16 cellular contexts compared by ENCODE assay signal in the genomic region with DNA sequence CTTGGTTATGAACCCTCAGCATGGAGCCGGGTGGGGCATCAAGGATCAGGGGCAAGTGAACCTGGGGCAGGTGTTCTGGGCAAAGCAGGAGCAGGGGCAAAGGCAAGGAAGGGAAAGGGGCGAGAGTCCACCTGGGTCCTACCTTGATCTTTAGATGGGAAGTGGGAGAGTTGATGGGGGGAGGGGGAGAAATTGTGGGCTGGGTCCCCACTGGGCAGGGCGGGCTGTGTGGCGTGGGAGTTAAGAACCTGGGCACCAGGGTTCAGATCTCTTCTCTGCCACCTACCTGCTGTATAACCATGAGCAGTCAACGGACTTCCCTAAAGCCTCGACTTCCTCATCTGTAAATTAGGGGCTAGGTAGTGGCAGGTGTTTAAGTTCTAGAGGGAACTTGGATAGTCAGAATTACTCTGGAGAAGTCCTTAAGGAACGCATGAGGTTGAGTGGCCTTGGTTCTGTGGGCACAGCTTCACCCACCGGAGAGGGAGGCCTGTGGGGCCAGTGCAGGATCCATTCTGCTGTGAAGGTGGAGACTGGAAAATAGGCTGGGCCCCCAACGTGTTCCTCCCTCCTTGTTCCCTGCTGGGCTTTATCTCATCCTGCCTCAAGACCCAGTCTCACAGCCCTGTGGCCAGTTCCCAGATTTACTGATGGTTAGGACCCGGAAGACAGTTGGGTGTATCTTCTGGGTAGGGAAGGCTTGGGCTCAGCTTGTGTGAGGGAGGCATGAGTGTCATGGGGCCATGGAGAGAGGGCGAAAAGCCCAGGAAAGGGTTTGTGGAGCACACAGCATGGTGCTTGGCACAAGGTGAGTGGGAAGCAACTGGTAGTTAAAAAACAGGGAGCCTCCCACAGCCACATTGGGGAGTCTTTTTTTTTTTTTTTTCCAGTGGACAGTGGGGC.
DNase-seq lines count a peak whose midpoint lies in the region; ATAC-seq and TF ChIP-seq lines count a peak whose summit lies in the region.
"Had no signal": no experiment of that assay in that cellular context is flagged by ENCODE, and none has a peak within 500 bp of the region (broad histone marks: within the 10 kb centered on the region; RNA-seq: fewer than 3 reads in every experiment).

No MANE protein-coding gene starts in this region.

- WGBS in trophoblast cell (ENCODE audit: extremely low coverage, insufficient coverage, insufficient read length) = no CpG with 5 or more reads among the region's 11 CpGs
- 76 to 87% methylated on average over 11 of the region's 11 CpGs for WGBS in tibial nerve, 2 donors

- no peak overlapping the region for H2BK12ac ChIP-seq in trophoblast cell (ENCODE audit: low read length)

- H3K27ac Mint-ChIP-seq in activated CD8-positive, alpha-beta memory T cell treated with anti-CD3 and anti-CD28 coated beads, Interleukin-2, amount 10 ng/mL, durations not matched to agents 7 days and 5 days = peak overlapping the region; percentile 78
- peak overlapping the region; percentile 38 for H3K27ac Mint-ChIP-seq in central memory CD8-positive, alpha-beta T cell (ENCODE audit: low read depth)
- H3K27ac Mint-ChIP-seq: GM23338, HFFc6 had no signal

- peak overlapping the region; percentile 26 for H4K91ac ChIP-seq in trophoblast cell (ENCODE audit: low read depth, low read length)

- no peak overlapping the region for H3K4me3 ChIP-seq in HEK293 (ENCODE audit: low read depth, low read length)
- no peak overlapping the region for H3K4me3 ChIP-seq in trophoblast cell (ENCODE audit: low read depth, low read length)
- H3K4me3 ChIP-seq in tibial nerve = no peak overlapping the region
- H3K4me3 ChIP-seq: GM23338 had no signal

- no peak overlapping the region for H3K4me3 Mint-ChIP-seq in activated CD8-positive, alpha-beta memory T cell treated with anti-CD3 and anti-CD28 coated beads, Interleukin-2, amount 10 ng/mL, durations not matched to agents 7 days and 5 days
- H3K4me3 Mint-ChIP-seq in central memory CD8-positive, alpha-beta T cell = no peak overlapping the region
- H3K4me3 Mint-ChIP-seq: GM23338, HFFc6 had no signal

- H3K4me1 Mint-ChIP-seq in activated CD8-positive, alpha-beta memory T cell treated with anti-CD3 and anti-CD28 coated beads, Interleukin-2, amount 10 ng/mL, durations not matched to agents 7 days and 5 days = peaks cover 7% of the 10 kb centered on the region
- peaks cover 34% of the 10 kb centered on the region for H3K4me1 Mint-ChIP-seq in central memory CD8-positive, alpha-beta T cell

- H3K4me1 ChIP-seq in HEK293 (ENCODE audit: control insufficient read depth, insufficient read depth, low read length) (no peaks in the 10 kb centered on the region), trophoblast cell (ENCODE audit: control insufficient read depth in 1 of 2, insufficient read depth in 2 of 2, low read length in 2 of 2) (peaks cover 10 to 15% of the 10 kb centered on the region in 2 experiments), tibial nerve (peaks cover 0 to 13% (median 0%) of the 10 kb centered on the region in 4 donors)

- H3K18ac ChIP-seq in trophoblast cell (ENCODE audit: low read length) = no peak overlapping the region

- H3K79me1 ChIP-seq in trophoblast cell (ENCODE audit: low read length) = peaks cover 7% of the 10 kb centered on the region

- TF ChIP-seq CTCF in HEK293 (tag by site-specific recombination; IDR thresholded peaks at IDR 0.05) (no peak), tibial nerve (IDR thresholded peaks at IDR 0.05) (no peak)

- no peak for DNase-seq in activated CD8-positive, alpha-beta memory T cell treated with anti-CD3 and anti-CD28 coated beads, Interleukin-2, amount 10 ng/mL, durations not matched to agents 7 days and 5 days
- DNase-seq in activated CD8-positive, alpha-beta memory T cell treated with anti-CD3 and anti-CD28 coated beads for 24 hours = no peak
- no peak for DNase-seq in central memory CD8-positive, alpha-beta T cell (ENCODE audit: low spot score in 2 of 2)
- DNase-seq in trophoblast cell (no peak), tibial nerve (ENCODE audit: low spot score in 2 of 2) (no peak)
- DNase-seq: AML-193, HFFc6, KBM-7, NCI-H1105, NCI-H187, NCI-H446, NCI-H748 treated with DMSO at 0.1 percent for 48 hours, PC-3 had no signal

- H3K27me3 Mint-ChIP-seq in activated CD8-positive, alpha-beta memory T cell treated with anti-CD3 and anti-CD28 coated beads, Interleukin-2, amount 10 ng/mL, durations not matched to agents 7 days and 5 days = no peaks in the 10 kb centered on the region
- H3K27me3 Mint-ChIP-seq in central memory CD8-positive, alpha-beta T cell = no peaks in the 10 kb centered on the region

- H3K23ac ChIP-seq in trophoblast cell (ENCODE audit: low read length) = no peak overlapping the region

- POLR2A ChIA-PET in HEK293 (lab: Yijun Ruan, JAX) = no interaction called here

- H2BK5ac ChIP-seq in trophoblast cell (ENCODE audit: low read depth, low read length, poor library complexity) = no peak overlapping the region

- peaks cover 13% of the 10 kb centered on the region for H3K36me3 Mint-ChIP-seq in activated CD8-positive, alpha-beta memory T cell treated with anti-CD3 and anti-CD28 coated beads, Interleukin-2, amount 10 ng/mL, durations not matched to agents 7 days and 5 days
- H3K36me3 Mint-ChIP-seq in central memory CD8-positive, alpha-beta T cell (ENCODE audit: insufficient read depth) = peaks cover 10% of the 10 kb centered on the region

- H3K27ac ChIP-seq in HEK293 (ENCODE audit: extremely low read depth, low read depth, low read length) = no peak overlapping the region
- no peak overlapping the region for H3K27ac ChIP-seq in trophoblast cell (ENCODE audit: low read depth, low read length)
- no peak overlapping the region for H3K27ac ChIP-seq in tibial nerve

- H3K4ac ChIP-seq in trophoblast cell (ENCODE audit: low read depth, low read length) = no peak overlapping the region

- H3K9me3 ChIP-seq in HEK293 (ENCODE audit: control insufficient read depth, insufficient read depth, low read depth, low read length) (no peaks in the 10 kb centered on the region), trophoblast cell (ENCODE audit: insufficient read depth, low read depth, low read length) (no peaks in the 10 kb centered on the region), tibial nerve (no peaks in the 10 kb centered on the region)

- no peak for TF ChIP-seq POLR2A in tibial nerve (IDR thresholded peaks at IDR 0.05)

- H3K9me3 Mint-ChIP-seq in activated CD8-positive, alpha-beta memory T cell treated with anti-CD3 and anti-CD28 coated beads, Interleukin-2, amount 10 ng/mL, durations not matched to agents 7 days and 5 days (ENCODE audit: low read depth) = no peaks in the 10 kb centered on the region
- H3K9me3 Mint-ChIP-seq in central memory CD8-positive, alpha-beta T cell = no peaks in the 10 kb centered on the region
- H3K9me3 Mint-ChIP-seq: GM23338, HFFc6 had no signal

- H2AK5ac ChIP-seq in trophoblast cell (ENCODE audit: low read length) = no peak overlapping the region

- H3K27me3 ChIP-seq in trophoblast cell (ENCODE audit: insufficient read depth, low read length) (no peaks in the 10 kb centered on the region), tibial nerve (no peaks in the 10 kb centered on the region)

- no peak overlapping the region for H3K9ac ChIP-seq in trophoblast cell (ENCODE audit: low read length)

- H2AFZ ChIP-seq in trophoblast cell (ENCODE audit: insufficient read depth, low read length, poor library complexity) = no peak overlapping the region
- H2AFZ ChIP-seq: GM23338 had no signal

- no peak overlapping the region for H3K4me2 ChIP-seq in trophoblast cell (ENCODE audit: low read length)
- H3K4me2 ChIP-seq: GM23338 had no signal

- no peak overlapping the region for H4K8ac ChIP-seq in trophoblast cell (ENCODE audit: low read depth, low read length)

- CTCF ChIA-PET in activated CD8-positive, alpha-beta memory T cell treated with anti-CD3 and anti-CD28 coated beads, Interleukin-2, amount 10 ng/mL, durations not matched to agents 7 days and 5 days (lab: Charles Lee) = no interaction called here
- CTCF ChIA-PET in HEK293 (lab: Yijun Ruan, JAX) = interaction anchor here (0.6 kb wide), 1 partner anchor 126 kb away, joined by 4 read pairs; no protein-coding TSS in a partner anchor

- no peak for ATAC-seq in activated CD8-positive, alpha-beta memory T cell treated with anti-CD3 and anti-CD28 coated beads, Interleukin-2, amount 10 ng/mL, durations not matched to agents 7 days and 5 days
- ATAC-seq in central memory CD8-positive, alpha-beta T cell (replicated peaks; ENCODE audit: extremely low read depth, poor library complexity, severe bottlenecking) = no peak
- ATAC-seq in HG03432 (IDR thresholded peaks at IDR 0.05; ENCODE audit: unreplicated experiment) = no peak
- ATAC-seq: GM23338, PC-3 had no signal

- H3K79me2 ChIP-seq in trophoblast cell (ENCODE audit: control insufficient read depth, insufficient read depth, low read length, poor library complexity) = no peaks in the 10 kb centered on the region

- H4K12ac ChIP-seq in trophoblast cell (ENCODE audit: low read depth, low read length) = no peak overlapping the region

- H3K36me3 ChIP-seq in HEK293 (ENCODE audit: control insufficient read depth in 2 of 2, insufficient read depth in 1 of 2, low read length in 2 of 2) = peaks cover 0 to 9% of the 10 kb centered on the region in 2 experiments; a peak in 1 of 3 replicates
- H3K36me3 ChIP-seq in trophoblast cell (ENCODE audit: control insufficient read depth in 1 of 2, insufficient read depth in 2 of 2, low read length in 2 of 2) = no peaks in the 10 kb centered on the region
- H3K36me3 ChIP-seq in tibial nerve = peaks cover 0 to 26% (median 0%) of the 10 kb centered on the region in 3 donors

- H3K14ac ChIP-seq in trophoblast cell (ENCODE audit: low read length) = no peak overlapping the region

- no peak for TF ChIP-seq EP300 in tibial nerve (IDR thresholded peaks at IDR 0.05)

- H2BK120ac ChIP-seq in trophoblast cell (ENCODE audit: insufficient read depth, low read length, poor library complexity) = no peak overlapping the region

TF ChIP-seq in HEK293, 187 proteins besides CTCF, POLR2A, EP300 and RAD21 (continues in another document):
- peak; percentile 51 for TF ChIP-seq ZIC2 (tag by site-specific recombination; IDR thresholded peaks at IDR 0.05)
